ENCODE assay signal across 26 cellular contexts in the genomic region with DNA sequence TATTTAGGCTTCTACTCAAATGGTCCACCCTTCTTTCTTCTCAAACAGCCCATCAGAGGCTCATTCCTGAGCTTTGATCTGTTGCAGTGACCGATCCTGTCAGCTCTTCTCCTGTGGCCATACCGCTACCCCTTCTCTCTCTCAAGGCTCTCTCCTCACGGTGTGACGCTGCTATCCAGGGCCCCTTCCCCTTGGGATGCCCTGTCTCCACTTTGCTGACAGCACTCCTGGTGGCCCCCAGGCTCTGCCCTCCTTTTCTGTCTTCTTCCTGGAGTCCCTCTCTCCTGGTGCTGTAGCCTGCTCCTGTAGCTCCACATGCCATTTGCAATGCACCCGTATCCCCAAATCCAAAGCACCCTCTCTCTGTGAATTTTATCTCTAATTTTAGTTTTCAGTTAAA. TPM values are rescaled to one million over a fixed set of nuclear protein-coding genes. Genes with fewer than 3 reads are reported as not detected.
"Had no signal": no experiment of that assay in that cellular context is flagged by ENCODE, and none has a peak within 500 bp of the region (broad histone marks: within the 10 kb centered on the region; RNA-seq: fewer than 3 reads in every experiment).

No MANE protein-coding gene starts in this region.

- H3K27ac ChIP-seq: SJSA1 had no signal

- DNase-seq: activated CD4-positive, alpha-beta T cell treated with anti-CD3 and anti-CD28 coated beads for 4 hours; activated CD4-positive, alpha-beta T cell treated with anti-CD3 and anti-CD28 coated beads, Interleukin-2, amount 50 U/mL, for 48 hours; activated CD8-positive, alpha-beta memory T cell treated with anti-CD3 and anti-CD28 coated beads, Interleukin-2, amount 10 ng/mL, durations not matched to agents 7 days and 5 days; activated effector memory CD4-positive, alpha-beta T cell treated with Interleukin-2 at 50 U/mL for 16 hours; activated naive CD4-positive, alpha-beta T cell; activated naive CD8-positive, alpha-beta T cell treated with anti-CD3 and anti-CD28 coated beads, Interleukin-2, amount 50 U/mL, for 24 hours; activated T-cell treated with anti-CD3 and anti-CD28 coated beads, Interleukin-2, amount 50 U/mL, for 24 hours; amniotic stem cell; KG1; MG63; MV-4-11; NCI-H1092 treated with DMSO at 0.1 percent for 48 hours; NCI-H1417 treated with DMSO at 0.1 percent for 48 hours; NCI-H1694; NCI-H2029; NCI-H2107; NCI-H446; NCI-H524; PC-3; SHP77 had no signal

- H3K36me3 Mint-ChIP-seq: activated CD8-positive, alpha-beta memory T cell treated with anti-CD3 and anti-CD28 coated beads, Interleukin-2, amount 10 ng/mL, durations not matched to agents 7 days and 5 days; activated naive CD4-positive, alpha-beta T cell treated with anti-CD3 and anti-CD28 coated beads, Interleukin-2, amount 50 U/mL, for 72 hours; brain had no signal

- H3K27ac Mint-ChIP-seq: activated CD8-positive, alpha-beta memory T cell treated with anti-CD3 and anti-CD28 coated beads, Interleukin-2, amount 10 ng/mL, durations not matched to agents 7 days and 5 days; activated naive CD8-positive, alpha-beta T cell treated with anti-CD3 and anti-CD28 coated beads, Interleukin-2, amount 50 U/mL, for 24 hours; activated T-cell treated with anti-CD3 and anti-CD28 coated beads, Interleukin-2, amount 50 U/mL, for 24 hours; activated T-helper 1 cell treated with anti-CD3 and anti-CD28 coated beads, Interleukin-12 subunit alpha, Interleukin-12 subunit beta, Interleukin-2, Interleukin-4 antibody, amounts not matched to agents 30 ng/mL and 10 ng/mL and 1 ng/mL, durations not matched to agents 14 hours and 24 hours and 36 hours; brain; T-helper 1 cell treated with Interleukin-12 subunit alpha and Interleukin-12 subunit beta and Interleukin-4 antibody, amounts not matched to agents 30 μg/mL and 1 μg/mL, for 36 hours had no signal

- H3K27me3 Mint-ChIP-seq: activated CD8-positive, alpha-beta memory T cell treated with anti-CD3 and anti-CD28 coated beads, Interleukin-2, amount 10 ng/mL, durations not matched to agents 7 days and 5 days; activated naive CD8-positive, alpha-beta T cell treated with anti-CD3 and anti-CD28 coated beads, Interleukin-2, amount 50 U/mL, for 24 hours; activated T-cell treated with anti-CD3 and anti-CD28 coated beads, Interleukin-2, amount 50 U/mL, for 24 hours; brain had no signal

- H3K27me3 ChIP-seq: MG63, SJSA1 had no signal

- H3K9me3 Mint-ChIP-seq: activated naive CD8-positive, alpha-beta T cell treated with anti-CD3 and anti-CD28 coated beads, Interleukin-2, amount 50 U/mL, for 24 hours; activated T-cell treated with anti-CD3 and anti-CD28 coated beads, Interleukin-2, amount 50 U/mL, for 24 hours; activated T-helper 1 cell treated with anti-CD3 and anti-CD28 coated beads, Interleukin-12 subunit alpha, Interleukin-12 subunit beta, Interleukin-2, Interleukin-4 antibody, amounts not matched to agents 30 ng/mL and 10 ng/mL and 1 ng/mL, durations not matched to agents 14 hours and 24 hours and 36 hours; brain; T-helper 1 cell treated with Interleukin-12 subunit alpha and Interleukin-12 subunit beta and Interleukin-4 antibody, amounts not matched to agents 30 μg/mL and 1 μg/mL, for 36 hours had no signal

- ATAC-seq: activated CD4-positive, CD25-positive, alpha-beta regulatory T cell treated with anti-CD3 and anti-CD28 coated beads, Interleukin-2, amount 50 U/mL, for 24 hours; activated CD8-positive, alpha-beta memory T cell treated with anti-CD3 and anti-CD28 coated beads, Interleukin-2, amount 10 ng/mL, durations not matched to agents 7 days and 5 days; activated naive CD4-positive, alpha-beta T cell treated with anti-CD3 and anti-CD28 coated beads, Interleukin-2, amount 50 U/mL, for 72 hours; activated naive CD8-positive, alpha-beta T cell treated with anti-CD3 and anti-CD28 coated beads, Interleukin-2, amount 50 U/mL, for 24 hours; PC-3 had no signal

- H3K36me3 ChIP-seq: MG63, SJSA1 had no signal

- H3K4me3 Mint-ChIP-seq: activated CD8-positive, alpha-beta memory T cell treated with anti-CD3 and anti-CD28 coated beads, Interleukin-2, amount 10 ng/mL, durations not matched to agents 7 days and 5 days; activated naive CD8-positive, alpha-beta T cell treated with anti-CD3 and anti-CD28 coated beads, Interleukin-2, amount 50 U/mL, for 24 hours; activated T-cell treated with anti-CD3 and anti-CD28 coated beads, Interleukin-2, amount 50 U/mL, for 24 hours; activated T-helper 1 cell treated with anti-CD3 and anti-CD28 coated beads, Interleukin-12 subunit alpha, Interleukin-12 subunit beta, Interleukin-2, Interleukin-4 antibody, amounts not matched to agents 30 ng/mL and 10 ng/mL and 1 ng/mL, durations not matched to agents 14 hours and 24 hours and 36 hours; brain; T-helper 1 cell treated with Interleukin-12 subunit alpha and Interleukin-12 subunit beta and Interleukin-4 antibody, amounts not matched to agents 30 μg/mL and 1 μg/mL, for 36 hours had no signal

- H3K4me3 ChIP-seq: MG63, SJSA1 had no signal

RNA-seq across cellular contexts. Expression of a gene that starts 45.4 kb away (rescaled TPM):
- total RNA-seq: activated CD8-positive, alpha-beta memory T cell treated with anti-CD3 and anti-CD28 coated beads, Interleukin-2, amount 10 ng/mL, durations not matched to agents 7 days and 5 days; activated naive CD4-positive, alpha-beta T cell treated with anti-CD3 and anti-CD28 coated beads, Interleukin-2, amount 50 U/mL, for 72 hours; activated T-helper 1 cell treated with anti-CD3 and anti-CD28 coated beads, Interleukin-12 subunit alpha, Interleukin-12 subunit beta, Interleukin-2, Interleukin-4 antibody, amounts not matched to agents 30 ng/mL and 10 ng/mL and 1 ng/mL, durations not matched to agents 14 hours and 24 hours and 36 hours; PC-3 had no signal
